33 cellular contexts compared by ENCODE assay signal in genomic region chr9:131521822-131522221, GRCh38. TPM values are rescaled to one million over a fixed set of nuclear protein-coding genes. Genes with fewer than 3 reads are reported as not detected.
"Had no signal": no experiment of that assay in that cellular context is flagged by ENCODE, and none has a peak within 500 bp of the region (broad histone marks: within the 10 kb centered on the region; RNA-seq: fewer than 3 reads in every experiment).

No MANE protein-coding gene starts in this region.

- DNase-seq: cerebellar nuclear complex; cortex of kidney; foreskin fibroblast; gastrocnemius medialis; left cardiac atrium; left lung; mesenchymal stem cell; midbrain; naive thymus-derived CD4-positive, alpha-beta T cell; stimulated activated CD4-positive, alpha-beta T cell treated with anti-CD3 and anti-CD28 coated beads, Interleukin-2, amount 100 ng/mL, for 24 hours; stimulated activated CD4-positive, alpha-beta T cell treated with anti-CD3 and anti-CD28 coated beads, Interleukin-4, amount 100 ng/mL, for 24 hours; stimulated activated naive CD4-positive, alpha-beta T cell; stimulated activated naive CD8-positive, alpha-beta T cell treated with anti-CD3 and anti-CD28 coated beads, Interleukin-15, amount 100 ng/mL, for 72 hours; transverse colon; upper lobe of right lung; uterus had no signal

- H3K9ac ChIP-seq: parathyroid adenoma had no signal

- H3K4me3 Mint-ChIP-seq: naive thymus-derived CD4-positive, alpha-beta T cell; stimulated activated naive CD8-positive, alpha-beta T cell treated with anti-CD3 and anti-CD28 coated beads, Interleukin-15, amount 100 ng/mL, for 72 hours had no signal

- H3K27ac ChIP-seq: epithelial cell of prostate, gastrocnemius medialis, hepatocyte, left lung, parathyroid adenoma, prostate gland, right atrium auricular region, suprapubic skin, transverse colon, upper lobe of right lung, uterus had no signal

- H3K36me3 ChIP-seq: uterus had no signal

- H2AFZ ChIP-seq: hepatocyte, parathyroid adenoma had no signal

- H3K9me3 ChIP-seq: gastrocnemius medialis, left lung, prostate gland, right atrium auricular region, suprapubic skin, transverse colon, upper lobe of right lung, uterus had no signal

- H3K4me3 ChIP-seq: gastrocnemius medialis, hepatocyte, left lung, prostate gland, right atrium auricular region, suprapubic skin, transverse colon, upper lobe of right lung, uterus had no signal

- H3K4me2 ChIP-seq: hepatocyte had no signal

- H3K27me3 ChIP-seq: gastrocnemius medialis, hepatocyte, left lung, right atrium auricular region, suprapubic skin, transverse colon, upper lobe of right lung, uterus had no signal

- H3K9me3 Mint-ChIP-seq: naive thymus-derived CD4-positive, alpha-beta T cell; stimulated activated naive CD8-positive, alpha-beta T cell treated with anti-CD3 and anti-CD28 coated beads, Interleukin-15, amount 100 ng/mL, for 72 hours had no signal

- ATAC-seq: esophagus mucosa; gastrocnemius medialis; left cardiac atrium; left lung; naive thymus-derived CD4-positive, alpha-beta T cell; sciatic nerve; stimulated activated naive CD8-positive, alpha-beta T cell treated with anti-CD3 and anti-CD28 coated beads, Interleukin-15, amount 100 ng/mL, for 72 hours; upper lobe of right lung had no signal

- H3K27me3 Mint-ChIP-seq: naive thymus-derived CD4-positive, alpha-beta T cell; stimulated activated naive CD8-positive, alpha-beta T cell treated with anti-CD3 and anti-CD28 coated beads, Interleukin-15, amount 100 ng/mL, for 72 hours had no signal

- H3K4me1 ChIP-seq: left lung, parathyroid adenoma, prostate gland, suprapubic skin, transverse colon, upper lobe of right lung, uterus had no signal

RNA-seq across cellular contexts. Expression of gene PRRT1B, which starts 23.5 kb away (rescaled TPM):
- total RNA-seq: dermis microvascular lymphatic vessel endothelial cell; esophagus mucosa; gastrocnemius medialis; glomerular endothelial cell; kidney epithelial cell; left cardiac atrium; lower leg skin; lung microvascular endothelial cell; naive thymus-derived CD4-positive, alpha-beta T cell; osteoblast; right atrium auricular region; sciatic nerve; skeletal muscle tissue; suprapubic skin; uterus had no signal
- polyA plus RNA-seq: naive thymus-derived CD4-positive, alpha-beta T cell; neural cell; thymus had no signal
